Comparison of ENCODE assay signal across 1 cellular context in genomic region chr13:24161010-24161775, GRCh38.
TF ChIP-seq lines count a peak whose summit lies in the region.

No MANE protein-coding gene starts in this region.

TF ChIP-seq in H1, 55 proteins besides CTCF, POLR2A, EP300 and RAD21 (continued from another document):
- TF ChIP-seq CHD7 (IDR thresholded peaks at IDR 0.05; ENCODE audit: insufficient replicate concordance, low read length) (no peak), CTBP2 (IDR thresholded peaks at IDR 0.05; ENCODE audit: borderline replicate concordance, insufficient read depth, insufficient read length, low read length) (no peak), PHF8 (conservative IDR thresholded peaks at IDR 0.05; ENCODE audit: low read depth, low read length) (peak; percentile 31; the same call in 1 of the 2 replicates), HDAC2 (IDR thresholded peaks at IDR 0.05; ENCODE audit: borderline replicate concordance in 1 of 2, low read depth in 2 of 2, low read length in 2 of 2) (peak in 1 of 2 experiments; percentile 83; a peak in 2 of 4 replicates), GABPA (IDR thresholded peaks at IDR 0.05; ENCODE audit: borderline replicate concordance, insufficient read depth, low read length) (no peak), CHD1 (IDR thresholded peaks at IDR 0.05; ENCODE audit: low read depth, low read length) (no peak), SP4 (IDR thresholded peaks at IDR 0.05; ENCODE audit: low read length) (no peak), NANOG (IDR thresholded peaks at IDR 0.05; ENCODE audit: insufficient read depth, low read depth, low read length, poor library complexity, severe bottlenecking) (no peak), RNF2 (IDR thresholded peaks at IDR 0.05; ENCODE audit: borderline replicate concordance, low read depth, low read length, missing control alignments, poor library complexity, severe bottlenecking) (no peak), MAX (IDR thresholded peaks at IDR 0.05) (peak; percentile 84), ASH2L (IDR thresholded peaks at IDR 0.05; ENCODE audit: low read length) (no peak), EZH2 (IDR thresholded peaks at IDR 0.05; ENCODE audit: low read depth, low read length, severe bottlenecking) (no peak), E2F6 (IDR thresholded peaks at IDR 0.05) (peak; percentile 57), FOSL1 (IDR thresholded peaks at IDR 0.05; ENCODE audit: insufficient read depth, low read depth, low read length) (no peak), USF2 (IDR thresholded peaks at IDR 0.05; ENCODE audit: low read length) (no peak), SIX5 (IDR thresholded peaks at IDR 0.05; ENCODE audit: low read depth, low read length) (no peak), JUN (IDR thresholded peaks at IDR 0.05; ENCODE audit: low read depth, low read length) (no peak), TAF1 (IDR thresholded peaks at IDR 0.05; ENCODE audit: low read depth, low read length) (0 out of 2 replicates have a peak, but pooled peaks have one; percentile 26), RXRA (IDR thresholded peaks at IDR 0.05; ENCODE audit: insufficient read depth, low read depth, low read length) (no peak), JUND (IDR thresholded peaks at IDR 0.05; ENCODE audit: low read length) (no peak)
